ENCODE assay signal across 1 cellular context in genomic region chr5:123554601-123555000, GRCh38.
TF ChIP-seq lines count a peak whose summit lies in the region.

No MANE protein-coding gene starts in this region.

TF ChIP-seq in SK-N-SH treated with all-trans-retinoic acid at 6 μM for 48 hours, 23 proteins besides CTCF, POLR2A, EP300 and RAD21 (continued from another document):
- TF ChIP-seq POU6F1 (CRISPR knock-in tag; IDR thresholded peaks at IDR 0.05; ENCODE audit: borderline replicate concordance, low read depth) (no peak), ZFP3 (CRISPR knock-in tag; IDR thresholded peaks at IDR 0.05) (no peak), ESRRG (CRISPR knock-in tag; IDR thresholded peaks at IDR 0.05) (no peak), ZNF565 (CRISPR knock-in tag; conservative IDR thresholded peaks at IDR 0.05; ENCODE audit: low read depth) (no peak), RARB (CRISPR knock-in tag; IDR thresholded peaks at IDR 0.05) (no peak), OSR1 (CRISPR knock-in tag; IDR thresholded peaks at IDR 0.05) (no peak), TSHZ2 (CRISPR knock-in tag; IDR thresholded peaks at IDR 0.05) (no peak), ISL1 (CRISPR knock-in tag; IDR thresholded peaks at IDR 0.05) (no peak), CREB5 (CRISPR knock-in tag; IDR thresholded peaks at IDR 0.05; ENCODE audit: low read depth) (no peak), SNAI2 (CRISPR knock-in tag; IDR thresholded peaks at IDR 0.05) (no peak), ZNF70 (CRISPR knock-in tag; IDR thresholded peaks at IDR 0.05) (no peak)
